21 cellular contexts compared by ENCODE assay signal in genomic region chr2:113823729-113824595, GRCh38.
"Had no signal": no experiment of that assay in that cellular context is flagged by ENCODE, and none has a peak within 500 bp of the region (broad histone marks: within the 10 kb centered on the region; RNA-seq: fewer than 3 reads in every experiment).

No MANE protein-coding gene starts in this region.

- ATAC-seq: gastrocnemius medialis; left lobe of liver; naive thymus-derived CD4-positive, alpha-beta T cell; stimulated activated memory B cell treated with anti-CD40 and anti-IgM and Interleukin-4, amounts not matched to agents 10 μg/mL and 1 μg/mL and 100 μg/mL, for 72 hours; stimulated activated naive CD8-positive, alpha-beta T cell treated with anti-CD3 and anti-CD28 coated beads, Interleukin-15, Interleukin-2, amounts not matched to agents 100 U/mL and 50 U/mL, for 24 hours had no signal

- DNase-seq: dermis blood vessel endothelial cell; effector memory CD4-positive, alpha-beta T cell; gastrocnemius medialis; midbrain; naive thymus-derived CD4-positive, alpha-beta T cell; sigmoid colon; spleen; stimulated activated CD4-positive, alpha-beta T cell treated with anti-CD3 and anti-CD28 coated beads, Interleukin-4, amount 100 ng/mL, for 4 hours; stimulated activated naive CD8-positive, alpha-beta T cell treated with anti-CD3 and anti-CD28 coated beads, Interleukin-15, Interleukin-2, amounts not matched to agents 100 U/mL and 50 U/mL, for 24 hours; substantia nigra; upper lobe of left lung had no signal

- H3K4me3 ChIP-seq: coronary artery, esophagus muscularis mucosa, gastrocnemius medialis, lung, neural progenitor cell, right atrium auricular region, sigmoid colon, spleen, thoracic aorta, tibial nerve, upper lobe of left lung had no signal

- H3K27ac ChIP-seq: coronary artery, esophagus muscularis mucosa, gastrocnemius medialis, neural progenitor cell, parathyroid adenoma, right atrium auricular region, sigmoid colon, spleen, thoracic aorta, upper lobe of left lung had no signal

- H3K9ac ChIP-seq: neural progenitor cell, parathyroid adenoma had no signal

- H2AFZ ChIP-seq: neural progenitor cell, parathyroid adenoma had no signal

- H3K9me3 ChIP-seq: esophagus muscularis mucosa, gastrocnemius medialis, right atrium auricular region, sigmoid colon, spleen, thoracic aorta, tibial nerve, upper lobe of left lung had no signal

- H3K79me2 ChIP-seq: parathyroid adenoma had no signal

- H3K27me3 ChIP-seq: esophagus muscularis mucosa, gastrocnemius medialis, neural progenitor cell, right atrium auricular region, sigmoid colon, spleen, tibial nerve, upper lobe of left lung had no signal

- H3K36me3 ChIP-seq: esophagus muscularis mucosa, gastrocnemius medialis, neural progenitor cell, right atrium auricular region, sigmoid colon, spleen, thoracic aorta, tibial nerve, upper lobe of left lung had no signal

- H3K4me1 ChIP-seq: gastrocnemius medialis had no signal

- H3K4me2 ChIP-seq: neural progenitor cell had no signal
